Comparison of ENCODE assay signal across 1 cellular context in the genomic region with DNA sequence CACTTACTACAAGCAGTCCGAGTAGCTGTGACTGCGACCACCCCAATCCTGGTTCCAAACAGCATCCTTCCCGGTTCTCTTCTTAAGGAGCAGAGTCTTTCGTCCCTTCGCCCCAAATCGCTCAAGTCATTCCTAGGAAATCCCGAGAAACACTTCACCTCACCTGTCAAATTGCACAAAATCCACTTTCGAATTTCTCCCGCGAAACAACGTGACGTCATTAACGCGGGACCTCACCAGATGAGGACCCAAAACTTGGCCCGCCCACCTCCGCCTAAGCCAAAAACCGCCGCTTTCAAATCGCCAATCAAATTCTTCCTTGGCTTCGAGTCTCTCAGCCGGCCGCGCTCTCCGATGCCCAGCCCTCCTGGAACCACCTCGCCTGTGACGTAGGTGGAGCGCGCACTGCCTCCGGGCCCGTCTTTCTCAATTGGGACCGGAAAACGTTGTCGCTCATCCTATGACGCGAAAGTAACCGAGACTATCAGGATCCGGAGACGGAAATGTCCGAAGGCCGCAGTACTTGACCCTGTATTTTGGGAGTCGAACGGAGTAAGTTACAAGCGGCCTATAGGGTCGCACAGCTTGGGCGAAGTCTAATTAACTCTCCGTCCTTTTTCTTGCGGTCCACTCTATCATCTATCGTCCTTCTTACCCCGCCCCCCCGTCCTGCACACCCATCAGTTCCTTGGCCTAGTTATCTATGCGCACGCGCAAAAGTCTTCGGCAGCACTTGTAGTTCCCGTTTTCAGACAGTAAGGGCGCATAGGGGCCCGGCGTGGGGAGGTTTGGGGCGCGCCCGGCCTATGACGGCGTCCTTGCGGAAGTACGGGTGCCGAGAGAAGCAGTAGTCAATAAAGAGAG.
TF ChIP-seq lines count a peak whose summit lies in the region.

Gene LARP7 (plus strand): TSS at position 456 of the 864 bp plus-strand sequence. CDS start 7,527 bp downstream, outside the sequence.
Gene ZGRF1 (minus strand): TSS at position 222 of the 864 bp plus-strand sequence. CDS start 3,733 bp downstream, outside the sequence.

TF ChIP-seq in HepG2, 621 proteins besides CTCF, POLR2A, EP300 and RAD21 (continued from another document and continues in another):
- TF ChIP-seq TRIM22 (IDR thresholded peaks at IDR 0.05) (no peak), BCL6 (CRISPR knock-in tag; IDR thresholded peaks at IDR 0.05) (no peak), MEIS1 (CRISPR knock-in tag; IDR thresholded peaks at IDR 0.05; ENCODE audit: borderline replicate concordance) (0 out of 2 replicates have a peak, but pooled peaks have one; percentile 54), ZNF468 (CRISPR knock-in tag; IDR thresholded peaks at IDR 0.05) (no peak), JUND (CRISPR knock-in tag; IDR thresholded peaks at IDR 0.05) (no peak), PHF8 (CRISPR knock-in tag; IDR thresholded peaks at IDR 0.05) (peak; percentile 94), ZNF781 (CRISPR knock-in tag; IDR thresholded peaks at IDR 0.05; ENCODE audit: borderline replicate concordance, not compliant biosample characterization) (peak; percentile 49), PHF21A (CRISPR knock-in tag; IDR thresholded peaks at IDR 0.05) (peak; percentile 61), STAG1 (CRISPR knock-in tag; IDR thresholded peaks at IDR 0.05) (no peak), DNMT3B (CRISPR knock-in tag; conservative IDR thresholded peaks at IDR 0.05) (no peak), TMF1 (CRISPR knock-in tag; IDR thresholded peaks at IDR 0.05; ENCODE audit: low read depth) (no peak), SMYD3 (CRISPR knock-in tag; IDR thresholded peaks at IDR 0.05) (no peak), ETV6 (CRISPR knock-in tag; conservative IDR thresholded peaks at IDR 0.05) (0 out of 2 replicates have a peak, but pooled peaks have one; percentile 60), RXRA (CRISPR knock-in tag; IDR thresholded peaks at IDR 0.05) (peak; percentile 56), JUN (CRISPR knock-in tag; IDR thresholded peaks at IDR 0.05) (no peak; the same call in 1 of the 2 replicates), ZNF713 (CRISPR knock-in tag; IDR thresholded peaks at IDR 0.05) (no peak), SUZ12 (IDR thresholded peaks at IDR 0.05; ENCODE audit: low read depth, low read length) (no peak), ZMYM4 (CRISPR knock-in tag; IDR thresholded peaks at IDR 0.05) (peak; percentile 99), ZMYM2 (CRISPR knock-in tag; IDR thresholded peaks at IDR 0.05) (peak; percentile 84), YEATS2 (CRISPR knock-in tag; IDR thresholded peaks at IDR 0.05; ENCODE audit: borderline replicate concordance) (peak; percentile 95), SP5 (CRISPR knock-in tag; IDR thresholded peaks at IDR 0.05; ENCODE audit: borderline replicate concordance, low read depth) (peak; percentile 71; the same call in 1 of the 2 replicates), KLF13 (CRISPR knock-in tag; IDR thresholded peaks at IDR 0.05) (no peak), GZF1 (CRISPR knock-in tag; IDR thresholded peaks at IDR 0.05) (peak; percentile 96; the same call in 1 of the 2 replicates), NCOR1 (IDR thresholded peaks at IDR 0.05; ENCODE audit: borderline replicate concordance, low read length) (peak; percentile 13; the same call in 1 of the 2 replicates), KMT2A (CRISPR knock-in tag; IDR thresholded peaks at IDR 0.05) (peak; percentile 79), NFE2L1 (CRISPR knock-in tag; IDR thresholded peaks at IDR 0.05; ENCODE audit: borderline replicate concordance) (no peak), IRF2 (CRISPR knock-in tag; IDR thresholded peaks at IDR 0.05) (peak; percentile 51), XBP1 (CRISPR knock-in tag; IDR thresholded peaks at IDR 0.05) (no peak), FOSL2 (CRISPR knock-in tag; IDR thresholded peaks at IDR 0.05) (peak; percentile 51; the same call in 1 of the 2 replicates), POLR2AphosphoS5 (IDR thresholded peaks at IDR 0.05; ENCODE audit: low read depth, low read length) (peak; percentile 50; the same call in 1 of the 2 replicates), PBX3 (CRISPR knock-in tag; IDR thresholded peaks at IDR 0.05; ENCODE audit: borderline replicate concordance) (no peak), MED8 (CRISPR knock-in tag; IDR thresholded peaks at IDR 0.05; ENCODE audit: insufficient replicate concordance) (no peak), ZNF225 (CRISPR knock-in tag; IDR thresholded peaks at IDR 0.05) (0 out of 2 replicates have a peak, but pooled peaks have one; percentile 20)
- TF ChIP-seq, protein P1, sequence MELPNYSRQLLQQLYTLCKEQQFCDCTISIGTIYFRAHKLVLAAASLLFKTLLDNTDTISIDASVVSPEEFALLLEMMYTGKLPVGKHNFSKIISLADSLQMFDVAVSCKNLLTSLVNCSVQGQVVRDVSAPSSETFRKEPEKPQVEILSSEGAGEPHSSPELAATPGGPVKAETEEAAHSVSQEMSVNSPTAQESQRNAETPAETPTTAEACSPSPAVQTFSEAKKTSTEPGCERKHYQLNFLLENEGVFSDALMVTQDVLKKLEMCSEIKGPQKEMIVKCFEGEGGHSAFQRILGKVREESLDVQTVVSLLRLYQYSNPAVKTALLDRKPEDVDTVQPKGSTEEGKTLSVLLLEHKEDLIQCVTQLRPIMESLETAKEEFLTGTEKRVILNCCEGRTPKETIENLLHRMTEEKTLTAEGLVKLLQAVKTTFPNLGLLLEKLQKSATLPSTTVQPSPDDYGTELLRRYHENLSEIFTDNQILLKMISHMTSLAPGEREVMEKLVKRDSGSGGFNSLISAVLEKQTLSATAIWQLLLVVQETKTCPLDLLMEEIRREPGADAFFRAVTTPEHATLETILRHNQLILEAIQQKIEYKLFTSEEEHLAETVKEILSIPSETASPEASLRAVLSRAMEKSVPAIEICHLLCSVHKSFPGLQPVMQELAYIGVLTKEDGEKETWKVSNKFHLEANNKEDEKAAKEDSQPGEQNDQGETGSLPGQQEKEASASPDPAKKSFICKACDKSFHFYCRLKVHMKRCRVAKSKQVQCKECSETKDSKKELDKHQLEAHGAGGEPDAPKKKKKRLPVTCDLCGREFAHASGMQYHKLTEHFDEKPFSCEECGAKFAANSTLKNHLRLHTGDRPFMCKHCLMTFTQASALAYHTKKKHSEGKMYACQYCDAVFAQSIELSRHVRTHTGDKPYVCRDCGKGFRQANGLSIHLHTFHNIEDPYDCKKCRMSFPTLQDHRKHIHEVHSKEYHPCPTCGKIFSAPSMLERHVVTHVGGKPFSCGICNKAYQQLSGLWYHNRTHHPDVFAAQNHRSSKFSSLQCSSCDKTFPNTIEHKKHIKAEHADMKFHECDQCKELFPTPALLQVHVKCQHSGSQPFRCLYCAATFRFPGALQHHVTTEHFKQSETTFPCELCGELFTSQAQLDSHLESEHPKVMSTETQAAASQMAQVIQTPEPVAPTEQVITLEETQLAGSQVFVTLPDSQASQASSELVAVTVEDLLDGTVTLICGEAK (IDR thresholded peaks at IDR 0.05) = no peak
- TF ChIP-seq, protein P1 (CRISPR knock-in tag; IDR thresholded peaks at IDR 0.05) = peak; percentile 95
- TF ChIP-seq, protein P2, sequence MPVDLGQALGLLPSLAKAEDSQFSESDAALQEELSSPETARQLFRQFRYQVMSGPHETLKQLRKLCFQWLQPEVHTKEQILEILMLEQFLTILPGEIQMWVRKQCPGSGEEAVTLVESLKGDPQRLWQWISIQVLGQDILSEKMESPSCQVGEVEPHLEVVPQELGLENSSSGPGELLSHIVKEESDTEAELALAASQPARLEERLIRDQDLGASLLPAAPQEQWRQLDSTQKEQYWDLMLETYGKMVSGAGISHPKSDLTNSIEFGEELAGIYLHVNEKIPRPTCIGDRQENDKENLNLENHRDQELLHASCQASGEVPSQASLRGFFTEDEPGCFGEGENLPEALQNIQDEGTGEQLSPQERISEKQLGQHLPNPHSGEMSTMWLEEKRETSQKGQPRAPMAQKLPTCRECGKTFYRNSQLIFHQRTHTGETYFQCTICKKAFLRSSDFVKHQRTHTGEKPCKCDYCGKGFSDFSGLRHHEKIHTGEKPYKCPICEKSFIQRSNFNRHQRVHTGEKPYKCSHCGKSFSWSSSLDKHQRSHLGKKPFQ (CRISPR knock-in tag; IDR thresholded peaks at IDR 0.05; ENCODE audit: insufficient replicate concordance) = no peak
- TF ChIP-seq, protein P3, sequence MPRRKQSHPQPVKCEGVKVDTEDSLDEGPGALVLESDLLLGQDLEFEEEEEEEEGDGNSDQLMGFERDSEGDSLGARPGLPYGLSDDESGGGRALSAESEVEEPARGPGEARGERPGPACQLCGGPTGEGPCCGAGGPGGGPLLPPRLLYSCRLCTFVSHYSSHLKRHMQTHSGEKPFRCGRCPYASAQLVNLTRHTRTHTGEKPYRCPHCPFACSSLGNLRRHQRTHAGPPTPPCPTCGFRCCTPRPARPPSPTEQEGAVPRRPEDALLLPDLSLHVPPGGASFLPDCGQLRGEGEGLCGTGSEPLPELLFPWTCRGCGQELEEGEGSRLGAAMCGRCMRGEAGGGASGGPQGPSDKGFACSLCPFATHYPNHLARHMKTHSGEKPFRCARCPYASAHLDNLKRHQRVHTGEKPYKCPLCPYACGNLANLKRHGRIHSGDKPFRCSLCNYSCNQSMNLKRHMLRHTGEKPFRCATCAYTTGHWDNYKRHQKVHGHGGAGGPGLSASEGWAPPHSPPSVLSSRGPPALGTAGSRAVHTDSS (CRISPR knock-in tag; conservative IDR thresholded peaks at IDR 0.05) = no peak
- TF ChIP-seq, protein P4, sequence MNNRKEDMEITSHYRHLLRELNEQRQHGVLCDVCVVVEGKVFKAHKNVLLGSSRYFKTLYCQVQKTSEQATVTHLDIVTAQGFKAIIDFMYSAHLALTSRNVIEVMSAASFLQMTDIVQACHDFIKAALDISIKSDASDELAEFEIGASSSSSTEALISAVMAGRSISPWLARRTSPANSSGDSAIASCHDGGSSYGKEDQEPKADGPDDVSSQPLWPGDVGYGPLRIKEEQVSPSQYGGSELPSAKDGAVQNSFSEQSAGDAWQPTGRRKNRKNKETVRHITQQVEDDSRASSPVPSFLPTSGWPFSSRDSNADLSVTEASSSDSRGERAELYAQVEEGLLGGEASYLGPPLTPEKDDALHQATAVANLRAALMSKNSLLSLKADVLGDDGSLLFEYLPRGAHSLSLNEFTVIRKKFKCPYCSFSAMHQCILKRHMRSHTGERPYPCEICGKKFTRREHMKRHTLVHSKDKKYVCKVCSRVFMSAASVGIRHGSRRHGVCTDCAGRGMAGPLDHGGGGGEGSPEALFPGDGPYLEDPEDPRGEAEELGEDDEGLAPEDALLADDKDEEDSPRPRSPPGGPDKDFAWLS (CRISPR knock-in tag; IDR thresholded peaks at IDR 0.05; ENCODE audit: borderline replicate concordance) = no peak
- TF ChIP-seq, protein P5, sequence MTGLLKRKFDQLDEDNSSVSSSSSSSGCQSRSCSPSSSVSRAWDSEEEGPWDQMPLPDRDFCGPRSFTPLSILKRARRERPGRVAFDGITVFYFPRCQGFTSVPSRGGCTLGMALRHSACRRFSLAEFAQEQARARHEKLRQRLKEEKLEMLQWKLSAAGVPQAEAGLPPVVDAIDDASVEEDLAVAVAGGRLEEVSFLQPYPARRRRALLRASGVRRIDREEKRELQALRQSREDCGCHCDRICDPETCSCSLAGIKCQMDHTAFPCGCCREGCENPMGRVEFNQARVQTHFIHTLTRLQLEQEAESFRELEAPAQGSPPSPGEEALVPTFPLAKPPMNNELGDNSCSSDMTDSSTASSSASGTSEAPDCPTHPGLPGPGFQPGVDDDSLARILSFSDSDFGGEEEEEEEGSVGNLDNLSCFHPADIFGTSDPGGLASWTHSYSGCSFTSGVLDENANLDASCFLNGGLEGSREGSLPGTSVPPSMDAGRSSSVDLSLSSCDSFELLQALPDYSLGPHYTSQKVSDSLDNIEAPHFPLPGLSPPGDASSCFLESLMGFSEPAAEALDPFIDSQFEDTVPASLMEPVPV (CRISPR knock-in tag; IDR thresholded peaks at IDR 0.05) = peak; percentile 38; the same call in 1 of the 2 replicates
